In genomic region chr9:132908635-132909034, GRCh38 we compare ENCODE assay signal across 18 cellular contexts. TPM values are rescaled to one million over a fixed set of nuclear protein-coding genes. Genes with fewer than 3 reads are reported as not detected.
DNase-seq lines count a peak whose midpoint lies in the region; ATAC-seq and TF ChIP-seq lines count a peak whose summit lies in the region.
"Had no signal": no experiment of that assay in that cellular context is flagged by ENCODE, and none has a peak within 500 bp of the region (broad histone marks: within the 10 kb centered on the region; RNA-seq: fewer than 3 reads in every experiment).

No MANE protein-coding gene starts in this region.

- no peaks in the 10 kb centered on the region for H3K27me3 Mint-ChIP-seq in CD4-positive, alpha-beta T cell
- H3K27me3 Mint-ChIP-seq in immature natural killer cell (ENCODE audit: low read depth in 3 of 3): peaks cover 0 to 8% (median 6%) of the 10 kb centered on the region in 3 donors

- POLR2A ChIA-PET in CD4-positive, alpha-beta T cell (lab: Charles Lee): interaction anchor here (1.0 to 1.5 kb wide), 4 partner anchors 30 to 60 kb away, joined by 3 to 5 read pairs (median 3); partner anchors contain the start of genes AK8, SPACA9 and TSC1

- H3K36me3 Mint-ChIP-seq in CD4-positive, alpha-beta T cell (ENCODE audit: low read depth): peaks cover 64% of the 10 kb centered on the region
- peaks cover 32 to 64% (median 56%) of the 10 kb centered on the region in 3 donors for H3K36me3 Mint-ChIP-seq in immature natural killer cell

- H3K27me3 ChIP-seq in CD4-positive, alpha-beta T cell (ENCODE audit: control insufficient read depth, insufficient read depth, low read length): no peaks in the 10 kb centered on the region
- H3K27me3 ChIP-seq: BLaER1, MG63, Peyer's patch had no signal

- no peaks in the 10 kb centered on the region for H3K9me3 ChIP-seq in CD4-positive, alpha-beta T cell (ENCODE audit: control insufficient read depth, low read length)
- H3K9me3 ChIP-seq: BLaER1, Caco-2, MG63, Peyer's patch had no signal

- intact Hi-C loops in CD4-positive, alpha-beta T cell (cut with DNase I, micrococcal nuclease): loop anchor here (10.0 kb wide), 3 partner anchors 64 to 494 kb away; partner anchors contain the start of genes CFAP77 (in 1 of the 2) and DDX31 (in 1 of the 2)

- no peak for TF ChIP-seq CTCF in CD4-positive, alpha-beta T cell (IDR thresholded peaks at IDR 0.05)

- no peak overlapping the region for H3K27ac ChIP-seq in CD4-positive, alpha-beta T cell (ENCODE audit: low read depth, low read length)
- H3K27ac ChIP-seq: BLaER1, Peyer's patch had no signal

- peak; percentile 68 for ATAC-seq in CD4-positive, alpha-beta T cell (ENCODE audit: poor library complexity)
- ATAC-seq in HG02678 (IDR thresholded peaks at IDR 0.05; ENCODE audit: unreplicated experiment): no peak
- ATAC-seq: HepG2 had no signal

- CTCF ChIA-PET in CD4-positive, alpha-beta T cell (lab: Charles Lee): interaction anchor here (0.6 kb wide), 1 partner anchor 11 kb away, joined by 3 read pairs; no protein-coding TSS in a partner anchor

- peak overlapping the region; percentile 59 for H3K27ac Mint-ChIP-seq in CD4-positive, alpha-beta T cell
- peak overlapping the region; percentile 53 to 87 (median 67) for H3K27ac Mint-ChIP-seq in immature natural killer cell

- peaks cover 15% of the 10 kb centered on the region for H3K4me1 Mint-ChIP-seq in CD4-positive, alpha-beta T cell (ENCODE audit: low read depth)
- H3K4me1 Mint-ChIP-seq in immature natural killer cell: peaks cover 14 to 16% of the 10 kb centered on the region in 2 donors

- H3K4me3 Mint-ChIP-seq in CD4-positive, alpha-beta T cell: peak overlapping the region; percentile 56
- peak overlapping the region; percentile 18 to 76 (median 63) for H3K4me3 Mint-ChIP-seq in immature natural killer cell

- DNase-seq in activated CD4-positive, alpha-beta T cell treated with anti-CD3 and anti-CD28 coated beads, Interleukin-2, amount 50 U/mL, for 1 hour: peak; percentile 16
- DNase-seq in activated CD4-positive, alpha-beta T cell treated with anti-CD3 and anti-CD28 coated beads for 4 hours: no peak
- DNase-seq in CD4-positive, alpha-beta T cell: peak in 5 of 10 experiments; percentile 9 to 27 (median 17)
- peak; percentile 36 for DNase-seq in T-helper 9 cell
- DNase-seq in immature natural killer cell: peak; percentile 61 to 71 (median 63)
- no peak for DNase-seq in cerebellar cortex (ENCODE audit: low spot score)
- no peak for DNase-seq in GM19238 (ENCODE audit: insufficient read length, low spot score)
- DNase-seq: 8988T, Caco-2, MG63, NCI-H1417, NCI-H1930, NCI-H510A treated with DMSO at 0.1 percent for 48 hours, Peyer's patch, Right ventricle myocardium superior had no signal

- H3K9me3 Mint-ChIP-seq in CD4-positive, alpha-beta T cell: no peaks in the 10 kb centered on the region
- no peaks in the 10 kb centered on the region for H3K9me3 Mint-ChIP-seq in immature natural killer cell

RNA-seq across cellular contexts. Expression of gene SPACA9, which starts 29.9 kb away (rescaled TPM):
- total RNA-seq in CD4-positive, alpha-beta T cell: under 1 TPM; 0.52 to 0.92 TPM
- polyA plus RNA-seq in immature natural killer cell: 1 to 10 TPM; 1.6 to 6.5 (median 2.4) TPM

RNA-seq across cellular contexts. Expression of gene AK8, which starts 30.6 kb away (rescaled TPM):
- not detected for total RNA-seq in CD4-positive, alpha-beta T cell
- 1 to 10 TPM in 2 of 3 donors, not detected in 1; 1.9 to 3.3 TPM for polyA plus RNA-seq in immature natural killer cell
- total RNA-seq: HepG2, Peyer's patch had no signal

RNA-seq across cellular contexts. Expression of gene TSC1, which starts 35.8 kb away (rescaled TPM):
- 10 to 100 TPM; 50.0 to 51.9 TPM for total RNA-seq in CD4-positive, alpha-beta T cell
- 10 to 100 TPM in 1 of 3 donors, 1 to 10 TPM in 2; 2.5 to 11.8 (median 6.8) TPM for polyA plus RNA-seq in immature natural killer cell

Comparison
In these comparisons a context has a peak if more than half of its experiments do, and no peak if none do; other contexts are left out.
1. DNase-seq: peak in activated CD4-positive, alpha-beta T cell treated with anti-CD3 and anti-CD28 coated beads, Interleukin-2, amount 50 U/mL, for 1 hour (single experiment), T-helper 9 cell (single experiment) and immature natural killer cell (3 of 3); none in activated CD4-positive, alpha-beta T cell treated with anti-CD3 and anti-CD28 coated beads for 4 hours (0 of 2), cerebellar cortex (single experiment) and GM19238 (single experiment).